In the genomic region with DNA sequence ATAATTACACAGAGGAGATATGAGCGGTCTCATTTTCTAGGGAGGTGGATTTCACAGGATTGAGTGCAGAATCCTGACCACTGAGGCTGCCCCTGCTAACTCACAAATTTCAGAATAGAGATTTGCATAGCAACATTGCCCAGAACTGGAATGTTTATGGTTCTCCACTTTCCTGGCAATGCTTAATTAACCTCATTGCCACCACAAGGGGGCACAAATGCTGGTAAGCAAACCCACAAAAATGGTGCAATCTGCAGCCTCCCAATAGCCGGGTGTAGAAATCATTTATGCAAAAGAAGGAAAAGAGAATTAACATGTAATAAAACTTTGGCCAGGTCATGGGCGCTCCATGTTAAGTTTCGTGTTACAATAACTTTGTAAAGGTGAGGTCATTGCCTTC, we compare ENCODE assay signal across 8 cellular contexts.
DNase-seq lines count a peak whose midpoint lies in the region; ATAC-seq and TF ChIP-seq lines count a peak whose summit lies in the region.

No MANE protein-coding gene starts in this region.

- H3K4me3 ChIP-seq in Jurkat, Clone E6-1 (ENCODE audit: low read length): no peak overlapping the region
- no peak overlapping the region for H3K4me3 ChIP-seq in SU-DHL-6 (ENCODE audit: insufficient read depth, low read length, poor library complexity, severe bottlenecking)
- no peak overlapping the region for H3K4me3 ChIP-seq in heart right ventricle
- H3K4me3 ChIP-seq in sigmoid colon: no peak overlapping the region

- no peak for TF ChIP-seq EP300 in sigmoid colon (IDR thresholded peaks at IDR 0.05)

- POLR2A ChIA-PET in activated CD4-positive, alpha-beta T cell treated with anti-CD3 and anti-CD28 coated beads, Interleukin-2, amount 10 ng/mL, durations not matched to agents 7 days and 5 days (lab: Charles Lee): no interaction called here

- H3K9me3 ChIP-seq in SU-DHL-6 (ENCODE audit: insufficient read depth, low read length): no peaks in the 10 kb centered on the region
- H3K9me3 ChIP-seq in heart right ventricle: no peaks in the 10 kb centered on the region
- H3K9me3 ChIP-seq in sigmoid colon: no peaks in the 10 kb centered on the region

- no peaks in the 10 kb centered on the region for H3K79me2 ChIP-seq in SU-DHL-6 (ENCODE audit: insufficient read depth, low read length)

- no peak overlapping the region for H3K9ac ChIP-seq in SU-DHL-6 (ENCODE audit: low read length)

- intact Hi-C loops in heart right ventricle (cut with DNase I) (loop anchor here in 9 of 10 donors (1.0 to 10.0 kb wide), 7 partner anchors 54 to 204 kb away; no protein-coding TSS in a partner anchor), sigmoid colon (cut with DNase I) (loop anchor here (2.0 to 5.0 kb wide), 2 partner anchors 56 to 204 kb away; no protein-coding TSS in a partner anchor)

- no peak overlapping the region for H3K27ac Mint-ChIP-seq in activated CD4-positive, alpha-beta T cell treated with anti-CD3 and anti-CD28 coated beads, Interleukin-2, amount 10 ng/mL, durations not matched to agents 7 days and 5 days

- H3K27ac ChIP-seq in SU-DHL-6 (ENCODE audit: low read depth, low read length) (no peak overlapping the region), heart right ventricle (no peak overlapping the region), sigmoid colon (no peak overlapping the region)

- H4K20me1 ChIP-seq in SU-DHL-6 (ENCODE audit: low read depth, low read length): no peaks in the 10 kb centered on the region

- peak; percentile 59 for TF ChIP-seq CTCF in SU-DHL-6 (IDR thresholded peaks at IDR 0.05; ENCODE audit: insufficient read depth, low read length, poor library complexity, severe bottlenecking)
- TF ChIP-seq CTCF in heart right ventricle (IDR thresholded peaks at IDR 0.05): peak; percentile 23 to 68 (median 61)
- peak in 3 of 4 experiments; percentile 21 to 38 (median 25) for TF ChIP-seq CTCF in sigmoid colon (IDR thresholded peaks at IDR 0.05)

- H3K9me2 ChIP-seq in SU-DHL-6 (replicated peaks; ENCODE audit: insufficient read depth, low read length): no peaks in the 10 kb centered on the region

- 64 to 67% methylated on average over 4 of the region's 4 CpGs for WGBS in heart right ventricle, 2 donors
- 26 to 64% methylated on average over 4 of the region's 4 CpGs for WGBS in sigmoid colon, 2 donors

- no peaks in the 10 kb centered on the region for H3K36me3 Mint-ChIP-seq in activated CD4-positive, alpha-beta T cell treated with anti-CD3 and anti-CD28 coated beads, Interleukin-2, amount 10 ng/mL, durations not matched to agents 7 days and 5 days (ENCODE audit: low read depth)

- H2AFZ ChIP-seq in SU-DHL-6 (ENCODE audit: low read depth, low read length, severe bottlenecking): no peak overlapping the region

- no peaks in the 10 kb centered on the region for H3F3A ChIP-seq in SU-DHL-6 (ENCODE audit: insufficient read depth)

- H3K4me1 Mint-ChIP-seq in activated CD4-positive, alpha-beta T cell treated with anti-CD3 and anti-CD28 coated beads, Interleukin-2, amount 10 ng/mL, durations not matched to agents 7 days and 5 days: no peaks in the 10 kb centered on the region

- H3K27me3 Mint-ChIP-seq in activated CD4-positive, alpha-beta T cell treated with anti-CD3 and anti-CD28 coated beads, Interleukin-2, amount 10 ng/mL, durations not matched to agents 7 days and 5 days: no peaks in the 10 kb centered on the region

- no peaks in the 10 kb centered on the region for H3K9me3 Mint-ChIP-seq in activated CD4-positive, alpha-beta T cell treated with anti-CD3 and anti-CD28 coated beads, Interleukin-2, amount 10 ng/mL, durations not matched to agents 7 days and 5 days

- no peak for TF ChIP-seq POLR2A in sigmoid colon (IDR thresholded peaks at IDR 0.05)

- H3K4me1 ChIP-seq in heart right ventricle (no peaks in the 10 kb centered on the region), sigmoid colon (no peaks in the 10 kb centered on the region)

- no peak overlapping the region for H3K4me3 Mint-ChIP-seq in activated CD4-positive, alpha-beta T cell treated with anti-CD3 and anti-CD28 coated beads, Interleukin-2, amount 10 ng/mL, durations not matched to agents 7 days and 5 days

- no peak overlapping the region for H3K4me2 ChIP-seq in SU-DHL-6 (ENCODE audit: low read depth, low read length, poor library complexity, severe bottlenecking)

- CTCF ChIA-PET in activated CD4-positive, alpha-beta T cell treated with anti-CD3 and anti-CD28 coated beads, Interleukin-2, amount 10 ng/mL, durations not matched to agents 7 days and 5 days (lab: Charles Lee): no interaction called here

- ATAC-seq in heart right ventricle (peak in 2 of 8 donors; percentile 12 to 22), GM18907 (IDR thresholded peaks at IDR 0.05; ENCODE audit: unreplicated experiment) (no peak)

- peak; percentile 32 for DNase-seq in activated CD4-positive, alpha-beta T cell treated with anti-CD3 and anti-CD28 coated beads, Interleukin-2, amount 10 ng/mL, durations not matched to agents 7 days and 5 days
- no peak for DNase-seq in activated CD4-positive, alpha-beta T cell treated with anti-CD3 and anti-CD28 coated beads, Interleukin-2, amount 50 U/mL, for 1 hour
- DNase-seq in Jurkat, Clone E6-1 (ENCODE audit: low read depth, low spot score): peak; percentile 38
- DNase-seq in heart right ventricle (peak in 1 of 2 donors; percentile 16), sigmoid colon (no peak), cerebellar nuclear complex (lab: John Stamatoyannopoulos, UW) (no peak)

- H3K27me3 ChIP-seq in SU-DHL-6 (ENCODE audit: low read length): no peaks in the 10 kb centered on the region
- no peaks in the 10 kb centered on the region for H3K27me3 ChIP-seq in heart right ventricle
- H3K27me3 ChIP-seq in sigmoid colon: no peaks in the 10 kb centered on the region

- H3K36me3 ChIP-seq in SU-DHL-6 (ENCODE audit: low read length) (no peaks in the 10 kb centered on the region), heart right ventricle (peaks cover 0 to 80% (median 4%) of the 10 kb centered on the region in 9 donors), sigmoid colon (peaks cover 0 to 59% (median 15%) of the 10 kb centered on the region in 4 donors)

Comparison
In these comparisons a context has a peak if more than half of its experiments do, and no peak if none do; other contexts are left out.
1. DNase-seq: peak in activated CD4-positive, alpha-beta T cell treated with anti-CD3 and anti-CD28 coated beads, Interleukin-2, amount 10 ng/mL, durations not matched to agents 7 days and 5 days (single experiment) and Jurkat, Clone E6-1 (single experiment); none in activated CD4-positive, alpha-beta T cell treated with anti-CD3 and anti-CD28 coated beads, Interleukin-2, amount 50 U/mL, for 1 hour (single experiment), sigmoid colon (single experiment) and cerebellar nuclear complex (0 of 2).
2. Peak in every context shown above with its lines, with median percentiles within 50 percentile points of each other: CTCF ChIP-seq.